Comparison of ENCODE assay signal across 1 cellular context in genomic region chr15:63599401-63600000, GRCh38.
A peak's percentile ranks its signal among the peaks of the same experiment; 100 is the strongest.
TF ChIP-seq lines count a peak whose summit lies in the region.

No MANE protein-coding gene starts in this region.

TF ChIP-seq in HepG2, 621 proteins besides CTCF, POLR2A, EP300 and RAD21 (continued from another document and continues in another):
- TF ChIP-seq ZNF280D (CRISPR knock-in tag; IDR thresholded peaks at IDR 0.05) (no peak), HNRNPL (IDR thresholded peaks at IDR 0.05; ENCODE audit: low read depth, low read length) (peak; percentile 98), ZNF788 (CRISPR knock-in tag; IDR thresholded peaks at IDR 0.05; ENCODE audit: borderline replicate concordance) (no peak), MATR3 (CRISPR knock-in tag; IDR thresholded peaks at IDR 0.05) (no peak), SRSF1 (optimal IDR thresholded peaks at IDR 0.05; ENCODE audit: low read depth, low read length) (peak; percentile 32), ZSCAN21 (CRISPR knock-in tag; IDR thresholded peaks at IDR 0.05; ENCODE audit: borderline replicate concordance) (no peak), ATF1 (CRISPR knock-in tag; IDR thresholded peaks at IDR 0.05) (no peak), CREB3 (CRISPR knock-in tag; IDR thresholded peaks at IDR 0.05) (no peak), GATAD1 (CRISPR knock-in tag; IDR thresholded peaks at IDR 0.05) (no peak; the same call in 1 of the 2 replicates), JARID2 (CRISPR knock-in tag; IDR thresholded peaks at IDR 0.05; ENCODE audit: insufficient replicate concordance) (no peak), GPBP1L1 (CRISPR knock-in tag; IDR thresholded peaks at IDR 0.05) (no peak), ZNF7 (CRISPR knock-in tag; IDR thresholded peaks at IDR 0.05) (no peak), JUNB (CRISPR knock-in tag; IDR thresholded peaks at IDR 0.05; ENCODE audit: borderline replicate concordance) (no peak), SNAPC2 (CRISPR knock-in tag; IDR thresholded peaks at IDR 0.05) (no peak), NFIB (CRISPR knock-in tag; IDR thresholded peaks at IDR 0.05; ENCODE audit: borderline replicate concordance) (no peak), REXO4 (CRISPR knock-in tag; IDR thresholded peaks at IDR 0.05; ENCODE audit: borderline replicate concordance) (no peak), ZNF317 (CRISPR knock-in tag; IDR thresholded peaks at IDR 0.05) (no peak), HMGXB4 (CRISPR knock-in tag; IDR thresholded peaks at IDR 0.05; ENCODE audit: borderline replicate concordance in 1 of 2, low read depth in 1 of 2) (peak; percentile 78 to 82), THAP9 (CRISPR knock-in tag; IDR thresholded peaks at IDR 0.05; ENCODE audit: borderline replicate concordance) (no peak), FOXP4 (CRISPR knock-in tag; IDR thresholded peaks at IDR 0.05) (no peak), ZNF274 (CRISPR knock-in tag; IDR thresholded peaks at IDR 0.05) (no peak), ZBTB46 (CRISPR knock-in tag; IDR thresholded peaks at IDR 0.05; ENCODE audit: borderline replicate concordance) (no peak), BORCS8-MEF2B (CRISPR knock-in tag; IDR thresholded peaks at IDR 0.05) (no peak), ZC3H4 (CRISPR knock-in tag; IDR thresholded peaks at IDR 0.05; ENCODE audit: borderline replicate concordance) (no peak), PHF20 (CRISPR knock-in tag; IDR thresholded peaks at IDR 0.05) (no peak), STAT5B (CRISPR knock-in tag; IDR thresholded peaks at IDR 0.05) (no peak), CERS6 (CRISPR knock-in tag; IDR thresholded peaks at IDR 0.05) (no peak), TEAD2 (CRISPR knock-in tag; IDR thresholded peaks at IDR 0.05) (no peak), ZNF776 (CRISPR knock-in tag; IDR thresholded peaks at IDR 0.05) (no peak), CBX1 (IDR thresholded peaks at IDR 0.05; ENCODE audit: low read depth) (no peak), PAF1 (CRISPR knock-in tag; IDR thresholded peaks at IDR 0.05) (no peak), ZNF263 (CRISPR knock-in tag; IDR thresholded peaks at IDR 0.05) (no peak), ZNF20 (CRISPR knock-in tag; IDR thresholded peaks at IDR 0.05) (no peak), FOXA3 (CRISPR knock-in tag; IDR thresholded peaks at IDR 0.05) (no peak), ZNF609 (CRISPR knock-in tag; IDR thresholded peaks at IDR 0.05; ENCODE audit: borderline replicate concordance) (0 out of 2 replicates have a peak, but pooled peaks have one; percentile 16), ZNF296 (CRISPR knock-in tag; conservative IDR thresholded peaks at IDR 0.05) (no peak), AHR (CRISPR knock-in tag; IDR thresholded peaks at IDR 0.05) (no peak), KDM3A (CRISPR knock-in tag; IDR thresholded peaks at IDR 0.05; ENCODE audit: low read depth) (no peak), CREB1 (IDR thresholded peaks at IDR 0.05) (no peak), CREB1 (CRISPR knock-in tag; IDR thresholded peaks at IDR 0.05) (no peak), PRPF4 (IDR thresholded peaks at IDR 0.05; ENCODE audit: low read depth, low read length, poor library complexity, severe bottlenecking) (no peak), ZNF557 (CRISPR knock-in tag; IDR thresholded peaks at IDR 0.05) (0 out of 2 replicates have a peak, but pooled peaks have one; percentile 67), CAMTA2 (CRISPR knock-in tag; IDR thresholded peaks at IDR 0.05; ENCODE audit: borderline replicate concordance) (no peak)
